ENCODE assay signal across 26 cellular contexts in the genomic region with DNA sequence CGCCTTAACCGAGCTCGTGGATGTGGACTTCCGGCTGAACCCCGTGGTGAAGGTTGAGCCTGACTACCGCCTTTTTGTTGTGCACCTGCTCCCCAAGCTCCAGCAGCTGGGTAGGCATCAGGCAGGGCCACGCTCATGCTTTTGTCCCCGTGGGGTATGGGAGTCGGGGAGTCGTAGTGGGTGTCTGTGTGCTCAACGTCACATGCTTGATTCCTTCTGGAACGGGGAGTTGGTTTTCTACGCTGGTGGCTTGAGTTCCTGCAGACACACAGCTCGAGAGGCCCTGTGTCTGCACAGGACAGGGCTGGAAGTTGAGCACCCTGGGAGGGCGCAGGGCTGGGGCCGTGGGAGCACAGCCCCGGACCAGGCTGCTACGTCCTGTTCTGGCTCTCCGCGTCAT.
"Had no signal": no experiment of that assay in that cellular context is flagged by ENCODE, and none has a peak within 500 bp of the region (broad histone marks: within the 10 kb centered on the region; RNA-seq: fewer than 3 reads in every experiment).

No MANE protein-coding gene starts in this region.

- H3K9me3 Mint-ChIP-seq: activated CD4-positive, alpha-beta T cell treated with anti-CD3 and anti-CD28 coated beads, Interleukin-2, amount 10 ng/mL, durations not matched to agents 24 days and 14 days; activated T-cell treated with anti-CD3 and anti-CD28 coated beads, Interleukin-2, amount 50 U/mL, for 4 hours; activated T-helper 2 cell treated with anti-CD3 and anti-CD28 coated beads, Interferon-gamma antibody, Interleukin-2, Interleukin-4, amounts not matched to agents 10 μg/mL and 5 μg/mL and 100 μg/mL, durations not matched to agents 14 hours and 24 hours and 36 hours; naive thymus-derived CD4-positive, alpha-beta T cell; stimulated activated naive CD8-positive, alpha-beta T cell treated with anti-CD3 and anti-CD28 coated beads, Interleukin-15, Interleukin-2, amounts not matched to agents 100 ng/mL and 50 ng/mL, for 24 hours; T-helper 1 cell treated with Interleukin-12 subunit alpha and Interleukin-12 subunit beta and Interleukin-4 antibody, amounts not matched to agents 30 μg/mL and 1 μg/mL, for 36 hours had no signal

- H3K79me2 ChIP-seq: parathyroid adenoma had no signal

- DNase-seq: activated CD4-positive, alpha-beta T cell treated with anti-CD3 and anti-CD28 coated beads, Interleukin-2, amount 10 ng/mL, durations not matched to agents 24 days and 14 days; activated CD8-positive, alpha-beta T cell treated with anti-CD3 and anti-CD28 coated beads for 36 hours; activated naive CD4-positive, alpha-beta T cell; activated T-cell treated with anti-CD3 and anti-CD28 coated beads, Interleukin-2, amount 50 U/mL, for 4 hours; brain microvascular endothelial cell; central memory CD4-positive, alpha-beta T cell; dermis blood vessel endothelial cell; effector CD8-positive, alpha-beta T cell; erythroblast; foreskin fibroblast; stimulated activated CD4-positive, alpha-beta T cell treated with anti-CD3 and anti-CD28 coated beads, Interleukin-4, amount 100 ng/mL, for 24 hours; substantia nigra had no signal

- ATAC-seq: activated CD4-positive, CD25-positive, alpha-beta regulatory T cell treated with anti-CD3 and anti-CD28 coated beads, Interleukin-2, amount 50 U/mL, for 24 hours; activated CD8-positive, alpha-beta T cell treated with anti-CD3 and anti-CD28 coated beads for 36 hours; activated T-cell treated with anti-CD3 and anti-CD28 coated beads, Interleukin-2, amount 50 U/mL, for 4 hours; left colon; naive thymus-derived CD4-positive, alpha-beta T cell had no signal

- H3K27ac ChIP-seq: adrenal gland, ascending aorta, brain microvascular endothelial cell, parathyroid adenoma, tibial artery had no signal

- H3K4me3 ChIP-seq: adrenal gland, ascending aorta, lung, tibial artery had no signal

- H3K36me3 ChIP-seq: brain microvascular endothelial cell had no signal

- FAIRE-seq: keratinocyte, urothelium cell line had no signal

- H3K27ac Mint-ChIP-seq: activated CD4-positive, alpha-beta T cell treated with anti-CD3 and anti-CD28 coated beads, Interleukin-2, amount 10 ng/mL, durations not matched to agents 24 days and 14 days; activated CD8-positive, alpha-beta T cell treated with anti-CD3 and anti-CD28 coated beads for 36 hours; activated naive CD8-positive, alpha-beta T cell; activated T-helper 2 cell treated with anti-CD3 and anti-CD28 coated beads, Interferon-gamma antibody, Interleukin-2, Interleukin-4, amounts not matched to agents 10 μg/mL and 5 μg/mL and 100 μg/mL, durations not matched to agents 14 hours and 24 hours and 36 hours; naive thymus-derived CD4-positive, alpha-beta T cell; stimulated activated naive CD8-positive, alpha-beta T cell treated with anti-CD3 and anti-CD28 coated beads, Interleukin-15, Interleukin-2, amounts not matched to agents 100 ng/mL and 50 ng/mL, for 24 hours; T-helper 1 cell treated with Interleukin-12 subunit alpha and Interleukin-12 subunit beta and Interleukin-4 antibody, amounts not matched to agents 30 μg/mL and 1 μg/mL, for 36 hours had no signal

- H3K4me1 ChIP-seq: adrenal gland, ascending aorta, parathyroid adenoma, tibial artery had no signal

- H3K27me3 ChIP-seq: adrenal gland, ascending aorta, brain microvascular endothelial cell, tibial artery had no signal

- H3K4me3 Mint-ChIP-seq: activated CD4-positive, alpha-beta T cell treated with anti-CD3 and anti-CD28 coated beads, Interleukin-2, amount 10 ng/mL, durations not matched to agents 24 days and 14 days; activated CD8-positive, alpha-beta T cell treated with anti-CD3 and anti-CD28 coated beads for 36 hours; activated naive CD8-positive, alpha-beta T cell; activated T-cell treated with anti-CD3 and anti-CD28 coated beads, Interleukin-2, amount 50 U/mL, for 4 hours; naive thymus-derived CD4-positive, alpha-beta T cell; stimulated activated naive CD8-positive, alpha-beta T cell treated with anti-CD3 and anti-CD28 coated beads, Interleukin-15, Interleukin-2, amounts not matched to agents 100 ng/mL and 50 ng/mL, for 24 hours; T-helper 1 cell treated with Interleukin-12 subunit alpha and Interleukin-12 subunit beta and Interleukin-4 antibody, amounts not matched to agents 30 μg/mL and 1 μg/mL, for 36 hours had no signal

- H3K27me3 Mint-ChIP-seq: activated CD4-positive, alpha-beta T cell treated with anti-CD3 and anti-CD28 coated beads, Interleukin-2, amount 10 ng/mL, durations not matched to agents 24 days and 14 days; activated CD8-positive, alpha-beta T cell treated with anti-CD3 and anti-CD28 coated beads for 36 hours; activated naive CD8-positive, alpha-beta T cell; naive thymus-derived CD4-positive, alpha-beta T cell; stimulated activated naive CD8-positive, alpha-beta T cell treated with anti-CD3 and anti-CD28 coated beads, Interleukin-15, Interleukin-2, amounts not matched to agents 100 ng/mL and 50 ng/mL, for 24 hours had no signal

- H3K9ac ChIP-seq: parathyroid adenoma had no signal

- H2AFZ ChIP-seq: parathyroid adenoma had no signal

- H3K9me3 ChIP-seq: adrenal gland, ascending aorta, tibial artery had no signal
